ENCODE assay signal across 1 cellular context in the genomic region with DNA sequence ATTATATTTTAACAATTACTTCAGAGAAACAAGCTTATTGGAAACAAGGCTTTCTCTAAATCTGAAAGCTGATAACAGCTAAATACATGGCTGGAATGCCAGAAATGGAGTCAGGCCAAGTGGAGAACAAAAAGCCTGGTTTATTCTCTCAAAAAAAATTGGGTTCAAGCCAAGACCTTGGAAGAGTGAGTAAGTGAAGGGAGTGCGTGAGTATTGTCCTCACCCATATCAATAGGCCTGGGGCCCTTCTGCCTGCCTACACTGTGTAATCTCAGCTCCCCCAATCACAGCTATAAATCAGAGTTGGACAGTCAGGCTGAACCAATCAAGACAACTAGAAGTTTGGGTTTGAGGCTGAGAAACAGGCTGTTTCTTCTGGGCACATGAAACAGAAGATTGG.
TF ChIP-seq lines count a peak whose summit lies in the region.

No MANE protein-coding gene starts in this region.

TF ChIP-seq in HepG2, 621 proteins besides CTCF, POLR2A, EP300 and RAD21 (continues in another document):
- TF ChIP-seq, protein P1, sequence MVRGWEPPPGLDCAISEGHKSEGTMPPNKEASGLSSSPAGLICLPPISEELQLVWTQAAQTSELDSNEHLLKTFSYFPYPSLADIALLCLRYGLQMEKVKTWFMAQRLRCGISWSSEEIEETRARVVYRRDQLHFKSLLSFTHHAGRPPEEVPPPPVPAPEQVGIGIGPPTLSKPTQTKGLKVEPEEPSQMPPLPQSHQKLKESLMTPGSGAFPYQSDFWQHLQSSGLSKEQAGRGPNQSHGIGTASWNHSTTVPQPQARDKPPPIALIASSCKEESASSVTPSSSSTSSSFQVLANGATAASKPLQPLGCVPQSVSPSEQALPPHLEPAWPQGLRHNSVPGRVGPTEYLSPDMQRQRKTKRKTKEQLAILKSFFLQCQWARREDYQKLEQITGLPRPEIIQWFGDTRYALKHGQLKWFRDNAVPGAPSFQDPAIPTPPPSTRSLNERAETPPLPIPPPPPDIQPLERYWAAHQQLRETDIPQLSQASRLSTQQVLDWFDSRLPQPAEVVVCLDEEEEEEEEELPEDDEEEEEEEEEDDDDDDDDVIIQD (CRISPR knock-in tag; IDR thresholded peaks at IDR 0.05; ENCODE audit: low read depth), result no peak
- TF ChIP-seq SKI (IDR thresholded peaks at IDR 0.05; ENCODE audit: partially characterized antibody) (no peak), ZBTB7A (CRISPR knock-in tag; IDR thresholded peaks at IDR 0.05) (no peak), ZNF260 (CRISPR knock-in tag; IDR thresholded peaks at IDR 0.05; ENCODE audit: borderline replicate concordance, low read depth) (no peak), MBNL3 (CRISPR knock-in tag; conservative IDR thresholded peaks at IDR 0.05) (no peak), ZNF160 (CRISPR knock-in tag; IDR thresholded peaks at IDR 0.05) (no peak), ELF4 (CRISPR knock-in tag; IDR thresholded peaks at IDR 0.05; ENCODE audit: borderline replicate concordance) (no peak), ZSCAN12 (CRISPR knock-in tag; IDR thresholded peaks at IDR 0.05) (no peak), ZNF33A (CRISPR knock-in tag; IDR thresholded peaks at IDR 0.05; ENCODE audit: borderline replicate concordance) (no peak), MXI1 (IDR thresholded peaks at IDR 0.05; ENCODE audit: borderline replicate concordance, low read depth, low read length) (no peak), HMG20A (CRISPR knock-in tag; IDR thresholded peaks at IDR 0.05; ENCODE audit: borderline replicate concordance) (peak; percentile 50; the same call in 1 of the 2 replicates), SRSF9 (IDR thresholded peaks at IDR 0.05; ENCODE audit: borderline replicate concordance, insufficient read depth, low read depth, low read length, poor library complexity, severe bottlenecking) (no peak), RBM22 (optimal IDR thresholded peaks at IDR 0.05; ENCODE audit: low read length) (peak; percentile 32), CAMTA2 (CRISPR knock-in tag; IDR thresholded peaks at IDR 0.05; ENCODE audit: borderline replicate concordance) (no peak), SMAD3 (CRISPR knock-in tag; IDR thresholded peaks at IDR 0.05) (no peak), SOX6 (IDR thresholded peaks at IDR 0.05) (no peak), SOX6 (CRISPR knock-in tag; IDR thresholded peaks at IDR 0.05) (peak; percentile 72), FIP1L1 (IDR thresholded peaks at IDR 0.05; ENCODE audit: borderline replicate concordance, insufficient read depth, low read depth, low read length) (no peak), AKAP8 (CRISPR knock-in tag; IDR thresholded peaks at IDR 0.05) (no peak), KMT2B (CRISPR knock-in tag; IDR thresholded peaks at IDR 0.05) (no peak), MTA3 (CRISPR knock-in tag; IDR thresholded peaks at IDR 0.05) (no peak), ZNF713 (CRISPR knock-in tag; IDR thresholded peaks at IDR 0.05) (no peak), NFRKB (IDR thresholded peaks at IDR 0.05) (no peak), SMAD9 (CRISPR knock-in tag; IDR thresholded peaks at IDR 0.05) (no peak), SOX5 (CRISPR knock-in tag; IDR thresholded peaks at IDR 0.05; ENCODE audit: borderline replicate concordance) (peak; percentile 55; the same call in 1 of the 2 replicates), BCL6 (CRISPR knock-in tag; IDR thresholded peaks at IDR 0.05) (0 out of 2 replicates have a peak, but pooled peaks have one; percentile 10), GTF2F1 (IDR thresholded peaks at IDR 0.05; ENCODE audit: low read length) (no peak), ATAD3A (CRISPR knock-in tag; IDR thresholded peaks at IDR 0.05) (no peak), SOX13 (IDR thresholded peaks at IDR 0.05) (no peak), SOX13 (CRISPR knock-in tag; conservative IDR thresholded peaks at IDR 0.05 in 1 of 2, IDR thresholded peaks at IDR 0.05 in 1 of 2) (peak in 1 of 2 experiments; percentile 86; a peak in 2 of 4 replicates), ZBTB21 (CRISPR knock-in tag; IDR thresholded peaks at IDR 0.05) (no peak), ZNF660 (CRISPR knock-in tag; IDR thresholded peaks at IDR 0.05; ENCODE audit: borderline replicate concordance, low read depth) (no peak), NCOA1 (CRISPR knock-in tag; IDR thresholded peaks at IDR 0.05) (no peak), ARHGAP35 (CRISPR knock-in tag; IDR thresholded peaks at IDR 0.05; ENCODE audit: borderline replicate concordance) (no peak), ZNF674 (CRISPR knock-in tag; IDR thresholded peaks at IDR 0.05; ENCODE audit: low read depth) (no peak), RBAK (CRISPR knock-in tag; IDR thresholded peaks at IDR 0.05) (no peak), IRF2 (CRISPR knock-in tag; IDR thresholded peaks at IDR 0.05) (0 out of 2 replicates have a peak, but pooled peaks have one; percentile 22), NR2F6 (IDR thresholded peaks at IDR 0.05) (no peak), NR2F6 (CRISPR knock-in tag; IDR thresholded peaks at IDR 0.05) (no peak), PITX1 (CRISPR knock-in tag; IDR thresholded peaks at IDR 0.05) (no peak), NFKBIZ (CRISPR knock-in tag; IDR thresholded peaks at IDR 0.05) (no peak), FOSL2 (CRISPR knock-in tag; IDR thresholded peaks at IDR 0.05) (peak; percentile 26; the same call in 1 of the 2 replicates)
- TF ChIP-seq, protein P2, sequence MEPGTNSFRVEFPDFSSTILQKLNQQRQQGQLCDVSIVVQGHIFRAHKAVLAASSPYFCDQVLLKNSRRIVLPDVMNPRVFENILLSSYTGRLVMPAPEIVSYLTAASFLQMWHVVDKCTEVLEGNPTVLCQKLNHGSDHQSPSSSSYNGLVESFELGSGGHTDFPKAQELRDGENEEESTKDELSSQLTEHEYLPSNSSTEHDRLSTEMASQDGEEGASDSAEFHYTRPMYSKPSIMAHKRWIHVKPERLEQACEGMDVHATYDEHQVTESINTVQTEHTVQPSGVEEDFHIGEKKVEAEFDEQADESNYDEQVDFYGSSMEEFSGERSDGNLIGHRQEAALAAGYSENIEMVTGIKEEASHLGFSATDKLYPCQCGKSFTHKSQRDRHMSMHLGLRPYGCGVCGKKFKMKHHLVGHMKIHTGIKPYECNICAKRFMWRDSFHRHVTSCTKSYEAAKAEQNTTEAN (CRISPR knock-in tag; conservative IDR thresholded peaks at IDR 0.05), result no peak
- TF ChIP-seq, protein P3, sequence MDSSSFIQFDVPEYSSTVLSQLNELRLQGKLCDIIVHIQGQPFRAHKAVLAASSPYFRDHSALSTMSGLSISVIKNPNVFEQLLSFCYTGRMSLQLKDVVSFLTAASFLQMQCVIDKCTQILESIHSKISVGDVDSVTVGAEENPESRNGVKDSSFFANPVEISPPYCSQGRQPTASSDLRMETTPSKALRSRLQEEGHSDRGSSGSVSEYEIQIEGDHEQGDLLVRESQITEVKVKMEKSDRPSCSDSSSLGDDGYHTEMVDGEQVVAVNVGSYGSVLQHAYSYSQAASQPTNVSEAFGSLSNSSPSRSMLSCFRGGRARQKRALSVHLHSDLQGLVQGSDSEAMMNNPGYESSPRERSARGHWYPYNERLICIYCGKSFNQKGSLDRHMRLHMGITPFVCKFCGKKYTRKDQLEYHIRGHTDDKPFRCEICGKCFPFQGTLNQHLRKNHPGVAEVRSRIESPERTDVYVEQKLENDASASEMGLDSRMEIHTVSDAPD (CRISPR knock-in tag; IDR thresholded peaks at IDR 0.05), result no peak
- TF ChIP-seq, protein P4, sequence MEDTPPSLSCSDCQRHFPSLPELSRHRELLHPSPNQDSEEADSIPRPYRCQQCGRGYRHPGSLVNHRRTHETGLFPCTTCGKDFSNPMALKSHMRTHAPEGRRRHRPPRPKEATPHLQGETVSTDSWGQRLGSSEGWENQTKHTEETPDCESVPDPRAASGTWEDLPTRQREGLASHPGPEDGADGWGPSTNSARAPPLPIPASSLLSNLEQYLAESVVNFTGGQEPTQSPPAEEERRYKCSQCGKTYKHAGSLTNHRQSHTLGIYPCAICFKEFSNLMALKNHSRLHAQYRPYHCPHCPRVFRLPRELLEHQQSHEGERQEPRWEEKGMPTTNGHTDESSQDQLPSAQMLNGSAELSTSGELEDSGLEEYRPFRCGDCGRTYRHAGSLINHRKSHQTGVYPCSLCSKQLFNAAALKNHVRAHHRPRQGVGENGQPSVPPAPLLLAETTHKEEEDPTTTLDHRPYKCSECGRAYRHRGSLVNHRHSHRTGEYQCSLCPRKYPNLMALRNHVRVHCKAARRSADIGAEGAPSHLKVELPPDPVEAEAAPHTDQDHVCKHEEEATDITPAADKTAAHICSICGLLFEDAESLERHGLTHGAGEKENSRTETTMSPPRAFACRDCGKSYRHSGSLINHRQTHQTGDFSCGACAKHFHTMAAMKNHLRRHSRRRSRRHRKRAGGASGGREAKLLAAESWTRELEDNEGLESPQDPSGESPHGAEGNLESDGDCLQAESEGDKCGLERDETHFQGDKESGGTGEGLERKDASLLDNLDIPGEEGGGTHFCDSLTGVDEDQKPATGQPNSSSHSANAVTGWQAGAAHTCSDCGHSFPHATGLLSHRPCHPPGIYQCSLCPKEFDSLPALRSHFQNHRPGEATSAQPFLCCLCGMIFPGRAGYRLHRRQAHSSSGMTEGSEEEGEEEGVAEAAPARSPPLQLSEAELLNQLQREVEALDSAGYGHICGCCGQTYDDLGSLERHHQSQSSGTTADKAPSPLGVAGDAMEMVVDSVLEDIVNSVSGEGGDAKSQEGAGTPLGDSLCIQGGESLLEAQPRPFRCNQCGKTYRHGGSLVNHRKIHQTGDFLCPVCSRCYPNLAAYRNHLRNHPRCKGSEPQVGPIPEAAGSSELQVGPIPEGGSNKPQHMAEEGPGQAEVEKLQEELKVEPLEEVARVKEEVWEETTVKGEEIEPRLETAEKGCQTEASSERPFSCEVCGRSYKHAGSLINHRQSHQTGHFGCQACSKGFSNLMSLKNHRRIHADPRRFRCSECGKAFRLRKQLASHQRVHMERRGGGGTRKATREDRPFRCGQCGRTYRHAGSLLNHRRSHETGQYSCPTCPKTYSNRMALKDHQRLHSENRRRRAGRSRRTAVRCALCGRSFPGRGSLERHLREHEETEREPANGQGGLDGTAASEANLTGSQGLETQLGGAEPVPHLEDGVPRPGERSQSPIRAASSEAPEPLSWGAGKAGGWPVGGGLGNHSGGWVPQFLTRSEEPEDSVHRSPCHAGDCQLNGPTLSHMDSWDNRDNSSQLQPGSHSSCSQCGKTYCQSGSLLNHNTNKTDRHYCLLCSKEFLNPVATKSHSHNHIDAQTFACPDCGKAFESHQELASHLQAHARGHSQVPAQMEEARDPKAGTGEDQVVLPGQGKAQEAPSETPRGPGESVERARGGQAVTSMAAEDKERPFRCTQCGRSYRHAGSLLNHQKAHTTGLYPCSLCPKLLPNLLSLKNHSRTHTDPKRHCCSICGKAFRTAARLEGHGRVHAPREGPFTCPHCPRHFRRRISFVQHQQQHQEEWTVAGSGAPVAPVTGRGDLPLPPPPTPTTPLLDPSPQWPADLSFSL (CRISPR knock-in tag; IDR thresholded peaks at IDR 0.05), result no peak
- TF ChIP-seq, protein P5, sequence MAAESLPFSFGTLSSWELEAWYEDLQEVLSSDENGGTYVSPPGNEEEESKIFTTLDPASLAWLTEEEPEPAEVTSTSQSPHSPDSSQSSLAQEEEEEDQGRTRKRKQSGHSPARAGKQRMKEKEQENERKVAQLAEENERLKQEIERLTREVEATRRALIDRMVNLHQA (CRISPR knock-in tag; IDR thresholded peaks at IDR 0.05), result no peak
- TF ChIP-seq, protein P6, sequence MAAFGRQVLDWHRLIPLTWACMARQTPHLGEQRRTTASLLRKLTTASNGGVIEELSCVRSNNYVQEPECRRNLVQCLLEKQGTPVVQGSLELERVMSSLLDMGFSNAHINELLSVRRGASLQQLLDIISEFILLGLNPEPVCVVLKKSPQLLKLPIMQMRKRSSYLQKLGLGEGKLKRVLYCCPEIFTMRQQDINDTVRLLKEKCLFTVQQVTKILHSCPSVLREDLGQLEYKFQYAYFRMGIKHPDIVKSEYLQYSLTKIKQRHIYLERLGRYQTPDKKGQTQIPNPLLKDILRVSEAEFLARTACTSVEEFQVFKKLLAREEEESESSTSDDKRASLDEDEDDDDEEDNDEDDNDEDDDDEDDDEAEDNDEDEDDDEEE (CRISPR knock-in tag; IDR thresholded peaks at IDR 0.05), result no peak
- TF ChIP-seq, protein P7, sequence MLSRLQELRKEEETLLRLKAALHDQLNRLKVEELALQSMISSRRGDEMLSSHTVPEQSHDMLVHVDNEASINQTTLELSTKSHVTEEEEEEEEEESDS (CRISPR knock-in tag; IDR thresholded peaks at IDR 0.05; ENCODE audit: borderline replicate concordance), result no peak
- TF ChIP-seq, protein P8, sequence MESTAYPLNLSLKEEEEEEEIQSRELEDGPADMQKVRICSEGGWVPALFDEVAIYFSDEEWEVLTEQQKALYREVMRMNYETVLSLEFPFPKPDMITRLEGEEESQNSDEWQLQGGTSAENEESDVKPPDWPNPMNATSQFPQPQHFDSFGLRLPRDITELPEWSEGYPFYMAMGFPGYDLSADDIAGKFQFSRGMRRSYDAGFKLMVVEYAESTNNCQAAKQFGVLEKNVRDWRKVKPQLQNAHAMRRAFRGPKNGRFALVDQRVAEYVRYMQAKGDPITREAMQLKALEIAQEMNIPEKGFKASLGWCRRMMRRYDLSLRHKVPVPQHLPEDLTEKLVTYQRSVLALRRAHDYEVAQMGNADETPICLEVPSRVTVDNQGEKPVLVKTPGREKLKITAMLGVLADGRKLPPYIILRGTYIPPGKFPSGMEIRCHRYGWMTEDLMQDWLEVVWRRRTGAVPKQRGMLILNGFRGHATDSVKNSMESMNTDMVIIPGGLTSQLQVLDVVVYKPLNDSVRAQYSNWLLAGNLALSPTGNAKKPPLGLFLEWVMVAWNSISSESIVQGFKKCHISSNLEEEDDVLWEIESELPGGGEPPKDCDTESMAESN (CRISPR knock-in tag; conservative IDR thresholded peaks at IDR 0.05), result no peak
- TF ChIP-seq, protein P9, sequence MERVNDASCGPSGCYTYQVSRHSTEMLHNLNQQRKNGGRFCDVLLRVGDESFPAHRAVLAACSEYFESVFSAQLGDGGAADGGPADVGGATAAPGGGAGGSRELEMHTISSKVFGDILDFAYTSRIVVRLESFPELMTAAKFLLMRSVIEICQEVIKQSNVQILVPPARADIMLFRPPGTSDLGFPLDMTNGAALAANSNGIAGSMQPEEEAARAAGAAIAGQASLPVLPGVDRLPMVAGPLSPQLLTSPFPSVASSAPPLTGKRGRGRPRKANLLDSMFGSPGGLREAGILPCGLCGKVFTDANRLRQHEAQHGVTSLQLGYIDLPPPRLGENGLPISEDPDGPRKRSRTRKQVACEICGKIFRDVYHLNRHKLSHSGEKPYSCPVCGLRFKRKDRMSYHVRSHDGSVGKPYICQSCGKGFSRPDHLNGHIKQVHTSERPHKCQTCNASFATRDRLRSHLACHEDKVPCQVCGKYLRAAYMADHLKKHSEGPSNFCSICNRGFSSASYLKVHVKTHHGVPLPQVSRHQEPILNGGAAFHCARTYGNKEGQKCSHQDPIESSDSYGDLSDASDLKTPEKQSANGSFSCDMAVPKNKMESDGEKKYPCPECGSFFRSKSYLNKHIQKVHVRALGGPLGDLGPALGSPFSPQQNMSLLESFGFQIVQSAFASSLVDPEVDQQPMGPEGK (CRISPR knock-in tag; IDR thresholded peaks at IDR 0.05), result no peak
- TF ChIP-seq, protein P10, sequence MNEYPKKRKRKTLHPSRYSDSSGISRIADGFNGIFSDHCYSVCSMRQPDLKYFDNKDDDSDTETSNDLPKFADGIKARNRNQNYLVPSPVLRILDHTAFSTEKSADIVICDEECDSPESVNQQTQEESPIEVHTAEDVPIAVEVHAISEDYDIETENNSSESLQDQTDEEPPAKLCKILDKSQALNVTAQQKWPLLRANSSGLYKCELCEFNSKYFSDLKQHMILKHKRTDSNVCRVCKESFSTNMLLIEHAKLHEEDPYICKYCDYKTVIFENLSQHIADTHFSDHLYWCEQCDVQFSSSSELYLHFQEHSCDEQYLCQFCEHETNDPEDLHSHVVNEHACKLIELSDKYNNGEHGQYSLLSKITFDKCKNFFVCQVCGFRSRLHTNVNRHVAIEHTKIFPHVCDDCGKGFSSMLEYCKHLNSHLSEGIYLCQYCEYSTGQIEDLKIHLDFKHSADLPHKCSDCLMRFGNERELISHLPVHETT (CRISPR knock-in tag; conservative IDR thresholded peaks at IDR 0.05), result no peak
